10 cellular contexts compared by ENCODE assay signal in the genomic region with DNA sequence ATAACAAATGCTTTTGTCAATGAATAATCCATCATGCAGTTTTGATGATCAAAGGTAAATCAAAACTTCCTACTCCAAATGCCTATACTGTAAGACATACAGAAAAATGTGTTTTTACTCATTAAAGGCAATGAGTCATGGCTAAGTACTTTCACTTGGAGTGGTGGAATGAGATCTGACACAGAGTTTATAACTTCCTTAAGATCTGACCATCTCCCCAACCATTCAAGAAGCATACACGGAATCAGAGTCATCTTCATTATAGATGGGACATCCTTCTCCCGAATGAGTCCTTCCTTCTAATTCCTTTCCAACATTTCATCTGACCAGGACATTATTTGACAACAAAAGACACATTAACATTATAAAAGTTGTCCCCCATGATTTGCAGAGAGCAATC. TPM values are rescaled to one million over a fixed set of nuclear protein-coding genes. Genes with fewer than 3 reads are reported as not detected.
"Had no signal": no experiment of that assay in that cellular context is flagged by ENCODE, and none has a peak within 500 bp of the region (broad histone marks: within the 10 kb centered on the region; RNA-seq: fewer than 3 reads in every experiment).

No MANE protein-coding gene starts in this region.

RNA-seq across cellular contexts. Expression of gene KRTAP4-7, which starts 0.5 kb away (rescaled TPM):
- total RNA-seq: dermis microvascular lymphatic vessel endothelial cell; heart right ventricle; mesenteric fat pad; naive thymus-derived CD8-positive, alpha-beta T cell; ovary; psoas muscle; stomach; T-helper 2 cell treated with Interferon-gamma antibody and Interleukin-4, amounts not matched to agents 100 ng/mL and 5 ng/mL, for 36 hours; temporal lobe had no signal
- polyA plus RNA-seq: heart right ventricle; naive thymus-derived CD8-positive, alpha-beta T cell; ovary; psoas muscle; stomach had no signal

RNA-seq across cellular contexts. Expression of gene KRTAP4-8, which starts 14.5 kb away (rescaled TPM):
- total RNA-seq: dermis microvascular lymphatic vessel endothelial cell; heart right ventricle; mesenteric fat pad; naive thymus-derived CD8-positive, alpha-beta T cell; ovary; psoas muscle; stomach; T-helper 2 cell treated with Interferon-gamma antibody and Interleukin-4, amounts not matched to agents 100 ng/mL and 5 ng/mL, for 36 hours; temporal lobe had no signal
- polyA plus RNA-seq: heart right ventricle; naive thymus-derived CD8-positive, alpha-beta T cell; ovary; psoas muscle; stomach had no signal

RNA-seq across cellular contexts. Expression of gene KRTAP2-4, which starts 17.7 kb away (rescaled TPM):
- total RNA-seq: dermis microvascular lymphatic vessel endothelial cell; heart right ventricle; mesenteric fat pad; naive thymus-derived CD8-positive, alpha-beta T cell; ovary; psoas muscle; stomach; T-helper 2 cell treated with Interferon-gamma antibody and Interleukin-4, amounts not matched to agents 100 ng/mL and 5 ng/mL, for 36 hours; temporal lobe had no signal
- polyA plus RNA-seq: heart right ventricle; naive thymus-derived CD8-positive, alpha-beta T cell; ovary; psoas muscle; stomach had no signal

RNA-seq across cellular contexts. Expression of gene KRTAP4-16, which starts 18.6 kb away (rescaled TPM):
- total RNA-seq: dermis microvascular lymphatic vessel endothelial cell; heart right ventricle; lower leg skin; mesenteric fat pad; naive thymus-derived CD8-positive, alpha-beta T cell; ovary; psoas muscle; stomach; T-helper 2 cell treated with Interferon-gamma antibody and Interleukin-4, amounts not matched to agents 100 ng/mL and 5 ng/mL, for 36 hours; temporal lobe had no signal
- polyA plus RNA-seq: heart right ventricle; naive thymus-derived CD8-positive, alpha-beta T cell; ovary; psoas muscle; stomach had no signal

RNA-seq across cellular contexts. Expression of gene KRTAP4-9, which starts 21.8 kb away (rescaled TPM):
- total RNA-seq: dermis microvascular lymphatic vessel endothelial cell; heart right ventricle; mesenteric fat pad; naive thymus-derived CD8-positive, alpha-beta T cell; ovary; psoas muscle; stomach; T-helper 2 cell treated with Interferon-gamma antibody and Interleukin-4, amounts not matched to agents 100 ng/mL and 5 ng/mL, for 36 hours; temporal lobe had no signal
- polyA plus RNA-seq: heart right ventricle; naive thymus-derived CD8-positive, alpha-beta T cell; ovary; psoas muscle; stomach had no signal
